Comparison of ENCODE assay signal across 6 cellular contexts in the genomic region with DNA sequence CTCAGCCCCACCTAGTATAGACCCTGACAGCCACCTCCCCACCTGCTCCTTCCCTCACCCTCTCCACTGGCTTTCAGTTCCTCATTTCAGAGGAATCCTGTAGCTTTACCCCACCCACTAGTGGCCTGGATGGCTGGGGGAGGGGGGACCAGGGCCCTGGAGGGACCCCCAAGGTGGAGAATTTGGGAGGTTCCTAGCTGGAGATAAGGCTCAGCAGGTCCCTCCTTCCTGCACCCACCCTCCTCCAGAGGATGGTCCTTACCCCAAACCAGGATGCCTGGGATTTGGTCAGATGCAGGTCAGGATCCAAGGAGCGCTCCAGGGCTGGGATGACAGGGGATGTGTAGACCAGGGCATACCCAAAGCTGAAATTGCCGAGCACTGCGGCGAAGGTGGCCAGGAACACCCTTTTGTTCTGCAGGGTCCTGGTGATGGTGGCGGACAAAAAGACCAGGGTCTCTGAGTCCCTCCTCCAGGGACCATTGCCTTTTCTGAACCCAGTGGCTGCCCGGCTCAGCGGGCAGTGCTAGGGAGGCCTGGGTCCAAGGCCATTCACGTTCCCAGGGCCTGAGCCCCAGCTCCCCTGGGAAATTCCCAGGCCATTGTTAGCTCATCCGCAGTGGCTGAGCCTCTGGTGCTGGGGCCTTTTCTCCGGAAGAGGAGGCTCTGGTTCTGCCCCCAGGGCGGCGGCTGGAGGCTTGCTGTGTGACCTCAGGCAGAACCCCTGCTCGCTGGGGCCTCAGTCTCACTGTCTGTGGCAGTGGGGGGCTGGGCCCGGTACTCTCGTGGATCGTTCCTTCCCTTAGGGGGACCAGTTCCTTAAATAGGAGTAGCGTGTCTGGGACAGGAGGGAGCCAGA. TPM values are rescaled to one million over a fixed set of nuclear protein-coding genes. Genes with fewer than 3 reads are reported as not detected.
DNase-seq lines count a peak whose midpoint lies in the region; ATAC-seq, FAIRE-seq and TF ChIP-seq lines count a peak whose summit lies in the region.

No MANE protein-coding gene starts in this region.

- TF ChIP-seq POLR2A in HepG2 (IDR thresholded peaks at IDR 0.05; ENCODE audit: insufficient read depth in 1 of 2, low read depth in 2 of 2, low read length in 2 of 2), result peak in 1 of 2 experiments; percentile 34; a peak in 1 of 4 replicates

- H4K20me1 ChIP-seq in HepG2 (ENCODE audit: insufficient read depth, low read length), result 0 out of 2 replicates have a peak, but pooled peaks cover 2% of the 10 kb centered on the region

- H3K27ac ChIP-seq in HepG2 (ENCODE audit: extremely low read length, insufficient read depth, low read length), result peak overlapping the region; percentile 66

- peak overlapping the region; percentile 68 to 76 (median 69) for H3K4me3 ChIP-seq in HepG2 (replicated peaks in 1 of 3; ENCODE audit: insufficient read depth in 1 of 3, low read depth in 2 of 3, low read length in 3 of 3)

- 0 out of 2 replicates have a peak, but pooled peaks have one; percentile 12 for TF ChIP-seq CTCF in HepG2 (CRISPR knock-in tag; IDR thresholded peaks at IDR 0.05)

- TF ChIP-seq EP300 in HepG2 (IDR thresholded peaks at IDR 0.05; ENCODE audit: low read depth in 2 of 2, low read length in 2 of 2) (no peak), HepG2 (CRISPR knock-in tag; IDR thresholded peaks at IDR 0.05; ENCODE audit: borderline replicate concordance) (no peak)

- H3K4me3 Mint-ChIP-seq in activated CD8-positive, alpha-beta T cell treated with anti-CD3 and anti-CD28 coated beads, Interleukin-2, amount 10 ng/mL, durations not matched to agents 7 days and 5 days, result peak overlapping the region; percentile 79

- H3K4me1 Mint-ChIP-seq in activated CD8-positive, alpha-beta T cell treated with anti-CD3 and anti-CD28 coated beads, Interleukin-2, amount 10 ng/mL, durations not matched to agents 7 days and 5 days (ENCODE audit: low read depth), result peaks cover 30% of the 10 kb centered on the region

- WGBS in HepG2 (ENCODE audit: low lambda C conversion rate), result 42% methylated on average over 7 of the region's 17 CpGs

- in situ Hi-C loops in HepG2 (cut with HindIII; ENCODE audit: extremely low pct_ligation_motif_present, low pct_unique_long_range_greater_than_20kb), result no loop called here

- H3K4me2 ChIP-seq in HepG2 (ENCODE audit: low read depth, low read length), result peak overlapping the region; percentile 82

- CTCF ChIA-PET in activated CD8-positive, alpha-beta T cell treated with anti-CD3 and anti-CD28 coated beads, Interleukin-2, amount 10 ng/mL, durations not matched to agents 7 days and 5 days (lab: Charles Lee), result interaction anchor here (1.0 to 1.8 kb wide), 3 partner anchors 10 to 61 kb away, joined by 4 read pairs; a partner anchor contains a TSS
- CTCF ChIA-PET in HepG2 (lab: Yijun Ruan, JAX; ENCODE audit: low intra/inter-chr PET ratio, low total read pairs), result no interaction called here

- DNase-seq in activated CD8-positive, alpha-beta T cell treated with anti-CD3 and anti-CD28 coated beads, Interleukin-2, amount 10 ng/mL, durations not matched to agents 7 days and 5 days, result peak; percentile 49
- DNase-seq in HepG2 (ENCODE audit: low spot score), result peak; percentile 52
- no peak for DNase-seq in central memory CD4-positive, alpha-beta T cell
- no peak for DNase-seq in NCI-H1092 treated with DMSO at 0.1 percent for 48 hours (lab: John Stamatoyannopoulos, UW)

- POLR2A ChIA-PET in activated CD8-positive, alpha-beta T cell treated with anti-CD3 and anti-CD28 coated beads, Interleukin-2, amount 10 ng/mL, durations not matched to agents 7 days and 5 days (lab: Charles Lee), result interaction anchor here (0.6 to 2.0 kb wide), 5 partner anchors 20 to 148 kb away, joined by 3 to 9 read pairs (median 5); a partner anchor contains a TSS
- POLR2A ChIA-PET in HepG2 (lab: Yijun Ruan, JAX), result interaction anchor here (1.1 to 3.9 kb wide), 11 partner anchors 9 to 237 kb away, joined by 3 to 50 read pairs (median 6); a partner anchor contains a TSS

- peak overlapping the region; percentile 62 for H3K9ac ChIP-seq in HepG2 (ENCODE audit: insufficient read depth, low read depth, low read length)

- H3K4me1 ChIP-seq in HepG2 (ENCODE audit: insufficient read depth, low read length), result peaks cover 23% of the 10 kb centered on the region

- no peaks in the 10 kb centered on the region for H3K79me2 ChIP-seq in HepG2 (ENCODE audit: insufficient read depth, low read length)

- H3K36me3 Mint-ChIP-seq in activated CD8-positive, alpha-beta T cell treated with anti-CD3 and anti-CD28 coated beads, Interleukin-2, amount 10 ng/mL, durations not matched to agents 7 days and 5 days (ENCODE audit: low read depth), result no peaks in the 10 kb centered on the region

- H3K9me3 ChIP-seq in HepG2 (ENCODE audit: low read length), result no peaks in the 10 kb centered on the region

- H2AFZ ChIP-seq in HepG2 (ENCODE audit: low read length), result no peak overlapping the region

- BruUV-seq in HepG2 (replicated peaks; lab: Mats Ljungman, UMichigan), result TSS peak; percentile 60

- H3K27ac Mint-ChIP-seq in activated CD8-positive, alpha-beta T cell treated with anti-CD3 and anti-CD28 coated beads, Interleukin-2, amount 10 ng/mL, durations not matched to agents 7 days and 5 days, result peak overlapping the region; percentile 74

- no peak for TF ChIP-seq RAD21 in HepG2 (CRISPR knock-in tag; IDR thresholded peaks at IDR 0.05)

- peak; percentile 60 for FAIRE-seq in HepG2 (lab: Jason Lieb, UNC)

- intact Hi-C loops in HepG2 (cut with micrococcal nuclease; ENCODE audit: unreplicated experiment), result no loop called here

- peak; percentile 28 for ATAC-seq in GM18907 (IDR thresholded peaks at IDR 0.05; ENCODE audit: unreplicated experiment)
- peak; percentile 16 for ATAC-seq in HG03060 (IDR thresholded peaks at IDR 0.05; ENCODE audit: low read depth, unreplicated experiment)
- ATAC-seq in activated CD8-positive, alpha-beta T cell treated with anti-CD3 and anti-CD28 coated beads, Interleukin-2, amount 10 ng/mL, durations not matched to agents 7 days and 5 days, result peak; percentile 14
- peak; percentile 76 for ATAC-seq in HepG2

- H3K9me3 Mint-ChIP-seq in activated CD8-positive, alpha-beta T cell treated with anti-CD3 and anti-CD28 coated beads, Interleukin-2, amount 10 ng/mL, durations not matched to agents 7 days and 5 days (ENCODE audit: insufficient read depth), result no peaks in the 10 kb centered on the region

- peaks cover 9% of the 10 kb centered on the region for H3K27me3 Mint-ChIP-seq in activated CD8-positive, alpha-beta T cell treated with anti-CD3 and anti-CD28 coated beads, Interleukin-2, amount 10 ng/mL, durations not matched to agents 7 days and 5 days (ENCODE audit: low read depth)

- H3K27me3 ChIP-seq in HepG2 (ENCODE audit: control insufficient read depth in 1 of 2, insufficient read depth in 2 of 2, low read length in 2 of 2), result peaks cover 4 to 24% of the 10 kb centered on the region in 2 experiments

- 0 out of 5 replicates have a peak, but pooled peaks cover 0 to 3% of the 10 kb centered on the region in 2 experiments for H3K36me3 ChIP-seq in HepG2 (replicated peaks in 1 of 2; ENCODE audit: control insufficient read depth in 1 of 2, insufficient read depth in 2 of 2, low read length in 2 of 2)

RNA-seq across cellular contexts. Expression of a gene that starts 0.7 kb away (rescaled TPM):
- 10 to 100 TPM; 14.1 to 17.0 TPM for total RNA-seq in activated CD8-positive, alpha-beta T cell treated with anti-CD3 and anti-CD28 coated beads, Interleukin-2, amount 10 ng/mL, durations not matched to agents 7 days and 5 days
- 6.3 and 15.0 TPM in 2 replicates for total RNA-seq in HepG2 (2016; rRNA removed; fragmentation: Illumina TruSeq; extraction: Trizol)
- 1.8 and 2.0 TPM in 2 replicates for total RNA-seq in HepG2 (2016; cell fraction: cytosol; rRNA removed; fragmentation: Illumina TruSeq; extraction: Trizol; ENCODE audit: low read depth)
- total RNA-seq in HepG2 (2016; cell fraction: insoluble cytoplasmic fraction; rRNA removed; fragmentation: Illumina TruSeq; extraction: Trizol), result 5.3 and 14.9 TPM in 2 replicates
- 4.5 and 4.6 TPM in 2 replicates for total RNA-seq in HepG2 (2016; cell fraction: membrane; rRNA removed; fragmentation: Illumina TruSeq; extraction: Trizol)
- 16.5 and 16.8 TPM in 2 replicates for total RNA-seq in HepG2 (2016; cell fraction: nucleus; rRNA removed; fragmentation: Illumina TruSeq; extraction: Trizol)
- polyA plus RNA-seq in HepG2 (2011; rRNA removed), result 4.1 and 9.1 TPM in 2 replicates
- 5.0 and 5.7 TPM in 2 replicates for polyA plus RNA-seq in HepG2 (2011; cell fraction: cytosol; rRNA removed)
- polyA plus RNA-seq in HepG2 (2011; cell fraction: nucleus; rRNA removed), result 7.2 and 12.6 TPM in 2 replicates
- polyA plus RNA-seq in HepG2 (2012), result 2.1 and 4.5 TPM in 2 replicates
- 1.7 and 2.0 TPM in 2 replicates for polyA plus RNA-seq in HepG2 (2016; cell fraction: cytosol; fragmentation: Illumina TruSeq; extraction: Trizol; ENCODE audit: low read depth)
- 4.0 and 5.0 TPM in 2 replicates for polyA plus RNA-seq in HepG2 (2016; cell fraction: insoluble cytoplasmic fraction; fragmentation: Illumina TruSeq; extraction: Trizol; ENCODE audit: low read depth)
- polyA plus RNA-seq in HepG2 (2016; cell fraction: membrane; fragmentation: Illumina TruSeq; extraction: Trizol; ENCODE audit: low read depth), result 2.7 and 3.1 TPM in 2 replicates
- polyA plus RNA-seq in HepG2 (2016; cell fraction: nucleus; fragmentation: Illumina TruSeq; extraction: Trizol; ENCODE audit: insufficient read depth, low read depth), result 22.0 and 22.4 TPM in 2 replicates
- polyA minus RNA-seq in HepG2 (2011; rRNA and poly(A)+ RNA removed; ENCODE audit: low replicate concordance), result 16.3 and 18.5 TPM in 2 replicates
- 6.5 and 7.4 TPM in 2 replicates for polyA minus RNA-seq in HepG2 (2011; cell fraction: cytosol; rRNA and poly(A)+ RNA removed)
- 9.1 and 12.8 TPM in 2 replicates for polyA minus RNA-seq in HepG2 (2011; cell fraction: nucleus; rRNA and poly(A)+ RNA removed)

RNA-seq across cellular contexts. Expression of a gene that starts 18.4 kb away (rescaled TPM):
- 1 to 10 TPM; 1.3 to 2.4 TPM for total RNA-seq in activated CD8-positive, alpha-beta T cell treated with anti-CD3 and anti-CD28 coated beads, Interleukin-2, amount 10 ng/mL, durations not matched to agents 7 days and 5 days
- 8.2 and 13.8 TPM in 2 replicates for total RNA-seq in HepG2 (2016; rRNA removed; fragmentation: Illumina TruSeq; extraction: Trizol)
- 3.2 and 3.9 TPM in 2 replicates for total RNA-seq in HepG2 (2016; cell fraction: cytosol; rRNA removed; fragmentation: Illumina TruSeq; extraction: Trizol; ENCODE audit: low read depth)
- 7.9 and 15.6 TPM in 2 replicates for total RNA-seq in HepG2 (2016; cell fraction: insoluble cytoplasmic fraction; rRNA removed; fragmentation: Illumina TruSeq; extraction: Trizol)
- 10.0 and 11.4 TPM in 2 replicates for total RNA-seq in HepG2 (2016; cell fraction: membrane; rRNA removed; fragmentation: Illumina TruSeq; extraction: Trizol)
- 12.1 and 14.4 TPM in 2 replicates for total RNA-seq in HepG2 (2016; cell fraction: nucleus; rRNA removed; fragmentation: Illumina TruSeq; extraction: Trizol)
- polyA plus RNA-seq in HepG2 (2011; rRNA removed), result 14.6 and 21.3 TPM in 2 replicates
- 13.1 and 15.4 TPM in 2 replicates for polyA plus RNA-seq in HepG2 (2011; cell fraction: cytosol; rRNA removed)
- polyA plus RNA-seq in HepG2 (2011; cell fraction: nucleus; rRNA removed), result 33.2 and 35.5 TPM in 2 replicates
- polyA plus RNA-seq in HepG2 (2012), result 12.0 and 17.4 TPM in 2 replicates
- 3.2 and 4.4 TPM in 2 replicates for polyA plus RNA-seq in HepG2 (2016; cell fraction: cytosol; fragmentation: Illumina TruSeq; extraction: Trizol; ENCODE audit: low read depth)
- polyA plus RNA-seq in HepG2 (2016; cell fraction: insoluble cytoplasmic fraction; fragmentation: Illumina TruSeq; extraction: Trizol; ENCODE audit: low read depth), result 8.6 and 9.0 TPM in 2 replicates
- 8.8 and 9.3 TPM in 2 replicates for polyA plus RNA-seq in HepG2 (2016; cell fraction: membrane; fragmentation: Illumina TruSeq; extraction: Trizol; ENCODE audit: low read depth)
- polyA plus RNA-seq in HepG2 (2016; cell fraction: nucleus; fragmentation: Illumina TruSeq; extraction: Trizol; ENCODE audit: insufficient read depth, low read depth), result 20.0 and 22.0 TPM in 2 replicates
- polyA minus RNA-seq in HepG2 (2011; rRNA and poly(A)+ RNA removed; ENCODE audit: low replicate concordance), result 8.1 and 55.0 TPM in 2 replicates
- 7.1 and 8.0 TPM in 2 replicates for polyA minus RNA-seq in HepG2 (2011; cell fraction: cytosol; rRNA and poly(A)+ RNA removed)
- polyA minus RNA-seq in HepG2 (2011; cell fraction: nucleus; rRNA and poly(A)+ RNA removed), result 25.4 and 28.7 TPM in 2 replicates

RNA-seq across cellular contexts. Expression of a gene that starts 46.5 kb away (rescaled TPM):
- total RNA-seq in activated CD8-positive, alpha-beta T cell treated with anti-CD3 and anti-CD28 coated beads, Interleukin-2, amount 10 ng/mL, durations not matched to agents 7 days and 5 days, result not detected
- not detected in 2 replicates for total RNA-seq in HepG2 (2016; rRNA removed; fragmentation: Illumina TruSeq; extraction: Trizol)
- total RNA-seq in HepG2 (2016; cell fraction: cytosol; rRNA removed; fragmentation: Illumina TruSeq; extraction: Trizol; ENCODE audit: low read depth), result not detected in 2 replicates
- not detected in 2 replicates for total RNA-seq in HepG2 (2016; cell fraction: insoluble cytoplasmic fraction; rRNA removed; fragmentation: Illumina TruSeq; extraction: Trizol)
- not detected in 2 replicates for total RNA-seq in HepG2 (2016; cell fraction: membrane; rRNA removed; fragmentation: Illumina TruSeq; extraction: Trizol)
- total RNA-seq in HepG2 (2016; cell fraction: nucleus; rRNA removed; fragmentation: Illumina TruSeq; extraction: Trizol), result not detected in 2 replicates
- not detected in 2 replicates for polyA plus RNA-seq in HepG2 (2011; rRNA removed)
- polyA plus RNA-seq in HepG2 (2011; cell fraction: cytosol; rRNA removed), result not detected in 2 replicates
- not detected in 2 replicates for polyA plus RNA-seq in HepG2 (2011; cell fraction: nucleus; rRNA removed)
- not detected in 2 replicates for polyA plus RNA-seq in HepG2 (2012)
- not detected in 2 replicates for polyA plus RNA-seq in HepG2 (2016; cell fraction: cytosol; fragmentation: Illumina TruSeq; extraction: Trizol; ENCODE audit: low read depth)
- not detected in 2 replicates for polyA plus RNA-seq in HepG2 (2016; cell fraction: insoluble cytoplasmic fraction; fragmentation: Illumina TruSeq; extraction: Trizol; ENCODE audit: low read depth)
- not detected in 2 replicates for polyA plus RNA-seq in HepG2 (2016; cell fraction: membrane; fragmentation: Illumina TruSeq; extraction: Trizol; ENCODE audit: low read depth)
- not detected in 2 replicates for polyA plus RNA-seq in HepG2 (2016; cell fraction: nucleus; fragmentation: Illumina TruSeq; extraction: Trizol; ENCODE audit: insufficient read depth, low read depth)
- not detected in 2 replicates for polyA minus RNA-seq in HepG2 (2011; rRNA and poly(A)+ RNA removed; ENCODE audit: low replicate concordance)
- polyA minus RNA-seq in HepG2 (2011; cell fraction: cytosol; rRNA and poly(A)+ RNA removed), result not detected in 2 replicates
- polyA minus RNA-seq in HepG2 (2011; cell fraction: nucleus; rRNA and poly(A)+ RNA removed), result not detected in 2 replicates

RNA-seq across cellular contexts. Expression of a gene that starts 56.1 kb away (rescaled TPM):
- 1 to 10 TPM; 1.4 to 2.5 TPM for total RNA-seq in activated CD8-positive, alpha-beta T cell treated with anti-CD3 and anti-CD28 coated beads, Interleukin-2, amount 10 ng/mL, durations not matched to agents 7 days and 5 days
- total RNA-seq in HepG2 (2016; rRNA removed; fragmentation: Illumina TruSeq; extraction: Trizol), result 0.69 and 0.91 TPM in 2 replicates
- 0.26 and 0.30 TPM in 2 replicates for total RNA-seq in HepG2 (2016; cell fraction: cytosol; rRNA removed; fragmentation: Illumina TruSeq; extraction: Trizol; ENCODE audit: low read depth)
- total RNA-seq in HepG2 (2016; cell fraction: insoluble cytoplasmic fraction; rRNA removed; fragmentation: Illumina TruSeq; extraction: Trizol), result 0.22 and 0.91 TPM in 2 replicates
- 0.21 and 0.37 TPM in 2 replicates for total RNA-seq in HepG2 (2016; cell fraction: membrane; rRNA removed; fragmentation: Illumina TruSeq; extraction: Trizol)
- total RNA-seq in HepG2 (2016; cell fraction: nucleus; rRNA removed; fragmentation: Illumina TruSeq; extraction: Trizol), result 0.78 and 1.4 TPM in 2 replicates
- polyA plus RNA-seq in HepG2 (2011; rRNA removed), result 4.5 and 5.0 TPM in 2 replicates
- polyA plus RNA-seq in HepG2 (2011; cell fraction: cytosol; rRNA removed), result 1.2 and 2.2 TPM in 2 replicates
- polyA plus RNA-seq in HepG2 (2011; cell fraction: nucleus; rRNA removed), result 35.9 and 63.7 TPM in 2 replicates
- 1.4 and 2.0 TPM in 2 replicates for polyA plus RNA-seq in HepG2 (2012)
- polyA plus RNA-seq in HepG2 (2016; cell fraction: cytosol; fragmentation: Illumina TruSeq; extraction: Trizol; ENCODE audit: low read depth), result 0.12 and 0.16 TPM in 2 replicates
- polyA plus RNA-seq in HepG2 (2016; cell fraction: insoluble cytoplasmic fraction; fragmentation: Illumina TruSeq; extraction: Trizol; ENCODE audit: low read depth), result 0.48 and 0.73 TPM in 2 replicates
- 0.14 and 0.23 TPM in 2 replicates for polyA plus RNA-seq in HepG2 (2016; cell fraction: membrane; fragmentation: Illumina TruSeq; extraction: Trizol; ENCODE audit: low read depth)
- polyA plus RNA-seq in HepG2 (2016; cell fraction: nucleus; fragmentation: Illumina TruSeq; extraction: Trizol; ENCODE audit: insufficient read depth, low read depth), result 4.6 TPM in 2 replicates
- 0.75 and 1.4 TPM in 2 replicates for polyA minus RNA-seq in HepG2 (2011; rRNA and poly(A)+ RNA removed; ENCODE audit: low replicate concordance)
- 0.30 and 0.62 TPM in 2 replicates for polyA minus RNA-seq in HepG2 (2011; cell fraction: cytosol; rRNA and poly(A)+ RNA removed)
- 2.4 and 3.1 TPM in 2 replicates for polyA minus RNA-seq in HepG2 (2011; cell fraction: nucleus; rRNA and poly(A)+ RNA removed)

RNA-seq across cellular contexts. Expression of a gene that starts 56.3 kb away (rescaled TPM):
- not detected for total RNA-seq in activated CD8-positive, alpha-beta T cell treated with anti-CD3 and anti-CD28 coated beads, Interleukin-2, amount 10 ng/mL, durations not matched to agents 7 days and 5 days
- 1.0 and 3.8 TPM in 2 replicates for total RNA-seq in HepG2 (2016; rRNA removed; fragmentation: Illumina TruSeq; extraction: Trizol)
- 0.35 and 0.61 TPM in 2 replicates for total RNA-seq in HepG2 (2016; cell fraction: cytosol; rRNA removed; fragmentation: Illumina TruSeq; extraction: Trizol; ENCODE audit: low read depth)
- 0.86 and 3.7 TPM in 2 replicates for total RNA-seq in HepG2 (2016; cell fraction: insoluble cytoplasmic fraction; rRNA removed; fragmentation: Illumina TruSeq; extraction: Trizol)
- total RNA-seq in HepG2 (2016; cell fraction: membrane; rRNA removed; fragmentation: Illumina TruSeq; extraction: Trizol), result 0.99 and 1.1 TPM in 2 replicates
- total RNA-seq in HepG2 (2016; cell fraction: nucleus; rRNA removed; fragmentation: Illumina TruSeq; extraction: Trizol), result 3.9 and 4.8 TPM in 2 replicates
- 1.8 and 1.9 TPM in 2 replicates for polyA plus RNA-seq in HepG2 (2011; rRNA removed)
- polyA plus RNA-seq in HepG2 (2011; cell fraction: cytosol; rRNA removed), result 1.2 and 1.7 TPM in 2 replicates
- 4.8 and 6.6 TPM in 2 replicates for polyA plus RNA-seq in HepG2 (2011; cell fraction: nucleus; rRNA removed)
- 0.43 and 1.1 TPM in 2 replicates for polyA plus RNA-seq in HepG2 (2012)
- polyA plus RNA-seq in HepG2 (2016; cell fraction: cytosol; fragmentation: Illumina TruSeq; extraction: Trizol; ENCODE audit: low read depth), result 0.33 and 0.43 TPM in 2 replicates
- 0.77 and 1.1 TPM in 2 replicates for polyA plus RNA-seq in HepG2 (2016; cell fraction: insoluble cytoplasmic fraction; fragmentation: Illumina TruSeq; extraction: Trizol; ENCODE audit: low read depth)
- polyA plus RNA-seq in HepG2 (2016; cell fraction: membrane; fragmentation: Illumina TruSeq; extraction: Trizol; ENCODE audit: low read depth), result 0.61 and 0.78 TPM in 2 replicates
- polyA plus RNA-seq in HepG2 (2016; cell fraction: nucleus; fragmentation: Illumina TruSeq; extraction: Trizol; ENCODE audit: insufficient read depth, low read depth), result 6.6 and 7.1 TPM in 2 replicates
- polyA minus RNA-seq in HepG2 (2011; rRNA and poly(A)+ RNA removed; ENCODE audit: low replicate concordance), result 4.1 TPM in 1 of 2 replicates, not detected in the other
- polyA minus RNA-seq in HepG2 (2011; cell fraction: cytosol; rRNA and poly(A)+ RNA removed), result 0.70 and 1.3 TPM in 2 replicates
- polyA minus RNA-seq in HepG2 (2011; cell fraction: nucleus; rRNA and poly(A)+ RNA removed), result 0.87 and 1.2 TPM in 2 replicates

Comparison
In these comparisons a context has a peak if more than half of its experiments do, and no peak if none do; other contexts are left out.
1. ATAC-seq: peak in every context shown above with its lines; median percentile 76 in HepG2; 28 in GM18907; 16 in HG03060; 14 in activated CD8-positive, alpha-beta T cell treated with anti-CD3 and anti-CD28 coated beads, Interleukin-2, amount 10 ng/mL, durations not matched to agents 7 days and 5 days.
2. DNase-seq: peak in activated CD8-positive, alpha-beta T cell treated with anti-CD3 and anti-CD28 coated beads, Interleukin-2, amount 10 ng/mL, durations not matched to agents 7 days and 5 days (single experiment) and HepG2 (single experiment); none in central memory CD4-positive, alpha-beta T cell (single experiment) and NCI-H1092 treated with DMSO at 0.1 percent for 48 hours (single experiment).